In genomic region chr1:38858833-38859560, GRCh38 we compare ENCODE assay signal across 1 cellular context.
TF ChIP-seq lines count a peak whose summit lies in the region.

No MANE protein-coding gene starts in this region.

TF ChIP-seq in HepG2, 621 proteins besides CTCF, POLR2A, EP300 and RAD21 (continued from another document and continues in another):
- no peak for TF ChIP-seq ZNF280D (CRISPR knock-in tag; IDR thresholded peaks at IDR 0.05)
- no peak for TF ChIP-seq ZBTB2 (CRISPR knock-in tag; IDR thresholded peaks at IDR 0.05; ENCODE audit: low read depth)
- TF ChIP-seq SNAPC4 (CRISPR knock-in tag; IDR thresholded peaks at IDR 0.05), result no peak
- no peak for TF ChIP-seq ZNF17 (CRISPR knock-in tag; IDR thresholded peaks at IDR 0.05)
- TF ChIP-seq E2F2 (CRISPR knock-in tag; IDR thresholded peaks at IDR 0.05; ENCODE audit: borderline replicate concordance), result peak; percentile 26; the same call in 1 of the 2 replicates
- 0 out of 2 replicates have a peak, but pooled peaks have one; percentile 48 for TF ChIP-seq ZNF639 (CRISPR knock-in tag; conservative IDR thresholded peaks at IDR 0.05)
- no peak for TF ChIP-seq KLF15 (CRISPR knock-in tag; IDR thresholded peaks at IDR 0.05; ENCODE audit: borderline replicate concordance)
- TF ChIP-seq ZBTB39 (CRISPR knock-in tag; IDR thresholded peaks at IDR 0.05), result no peak
- no peak; the same call in 1 of the 2 replicates for TF ChIP-seq ZNF441 (CRISPR knock-in tag; IDR thresholded peaks at IDR 0.05; ENCODE audit: borderline replicate concordance)
- 0 out of 2 replicates have a peak, but pooled peaks have one; percentile 19 for TF ChIP-seq DZIP1 (CRISPR knock-in tag; IDR thresholded peaks at IDR 0.05)
- TF ChIP-seq TERF1 (CRISPR knock-in tag; IDR thresholded peaks at IDR 0.05), result no peak
- TF ChIP-seq NPAS2 (CRISPR knock-in tag; IDR thresholded peaks at IDR 0.05; ENCODE audit: borderline replicate concordance), result no peak
- TF ChIP-seq ZKSCAN8 (CRISPR knock-in tag; IDR thresholded peaks at IDR 0.05; ENCODE audit: borderline replicate concordance), result no peak
- TF ChIP-seq SIN3B (IDR thresholded peaks at IDR 0.05; ENCODE audit: low read length), result no peak
- no peak for TF ChIP-seq ZBTB40 (IDR thresholded peaks at IDR 0.05)
- no peak for TF ChIP-seq ZBTB40 (CRISPR knock-in tag; IDR thresholded peaks at IDR 0.05)
- no peak for TF ChIP-seq SETDB1 (CRISPR knock-in tag; IDR thresholded peaks at IDR 0.05; ENCODE audit: borderline replicate concordance)
